Comparison of ENCODE assay signal across 2 cellular contexts in genomic region chr2:136005462-136006205, GRCh38.
TF ChIP-seq lines count a peak whose summit lies in the region.

No MANE protein-coding gene starts in this region.

TF ChIP-seq in IMR-90, 13 proteins besides CTCF, POLR2A, EP300 and RAD21:
- TF ChIP-seq BHLHE40 (IDR thresholded peaks at IDR 0.05; ENCODE audit: low read depth, low read length) (no peak), MAFK (IDR thresholded peaks at IDR 0.05; ENCODE audit: low read depth, low read length) (peak; percentile 100)

TF ChIP-seq in HepG2, 621 proteins besides CTCF, POLR2A, EP300 and RAD21:
- TF ChIP-seq TBX2 (CRISPR knock-in tag; IDR thresholded peaks at IDR 0.05; ENCODE audit: borderline replicate concordance) (no peak), CREM (IDR thresholded peaks at IDR 0.05) (no peak), CREM (CRISPR knock-in tag; IDR thresholded peaks at IDR 0.05) (no peak), ZIK1 (CRISPR knock-in tag; IDR thresholded peaks at IDR 0.05; ENCODE audit: borderline replicate concordance, low read depth) (no peak), RFX5 (IDR thresholded peaks at IDR 0.05; ENCODE audit: low read depth, low read length) (peak; percentile 63; the same call in 1 of the 2 replicates), MAFF (IDR thresholded peaks at IDR 0.05; ENCODE audit: low read depth, low read length) (peak; percentile 100), THYN1 (CRISPR knock-in tag; IDR thresholded peaks at IDR 0.05; ENCODE audit: borderline replicate concordance, low read depth) (no peak), RFX3 (CRISPR knock-in tag; IDR thresholded peaks at IDR 0.05) (no peak), MAFK (conservative IDR thresholded peaks at IDR 0.05 in 1 of 2, IDR thresholded peaks at IDR 0.05 in 1 of 2; ENCODE audit: low read length in 2 of 2) (peak; percentile 100), ZKSCAN5 (CRISPR knock-in tag; IDR thresholded peaks at IDR 0.05) (no peak), MAFG (CRISPR knock-in tag; IDR thresholded peaks at IDR 0.05) (peak; percentile 92)
